ENCODE assay signal across 13 cellular contexts in genomic region chr3:155608237-155608636, GRCh38.
DNase-seq lines count a peak whose midpoint lies in the region; ATAC-seq, FAIRE-seq and TF ChIP-seq lines count a peak whose summit lies in the region.
"Had no signal": no experiment of that assay in that cellular context is flagged by ENCODE, and none has a peak within 500 bp of the region (broad histone marks: within the 10 kb centered on the region; RNA-seq: fewer than 3 reads in every experiment).

No MANE protein-coding gene starts in this region.

- H3K4me2 ChIP-seq in HepG2 (ENCODE audit: low read depth, low read length) (peak overlapping the region; percentile 15; the same call in 1 of the 2 replicates), neural progenitor cell (no peak overlapping the region), neuronal stem cell (ENCODE audit: insufficient read depth, low read length, poor library complexity, severe bottlenecking) (no peak overlapping the region)

- peak overlapping the region; percentile 96 for H2AFZ ChIP-seq in HepG2 (ENCODE audit: low read length)
- no peak overlapping the region for H2AFZ ChIP-seq in neural progenitor cell (replicated peaks)
- no peak overlapping the region for H2AFZ ChIP-seq in neuronal stem cell (ENCODE audit: low read length)

- no peaks in the 10 kb centered on the region for H3K27me3 Mint-ChIP-seq in neural progenitor cell (ENCODE audit: insufficient read depth, low read depth)

- no peak overlapping the region for H4K8ac ChIP-seq in neuronal stem cell (ENCODE audit: low read depth, low read length)

- H3F3A ChIP-seq in neural progenitor cell (ENCODE audit: low read depth): no peaks in the 10 kb centered on the region

- TF ChIP-seq EP300 in HepG2 (IDR thresholded peaks at IDR 0.05; ENCODE audit: low read depth in 2 of 2, low read length in 2 of 2) (no peak), HepG2 (CRISPR knock-in tag; IDR thresholded peaks at IDR 0.05; ENCODE audit: borderline replicate concordance) (no peak)

- in situ Hi-C loops in HepG2 (cut with HindIII; ENCODE audit: extremely low pct_ligation_motif_present, low pct_unique_long_range_greater_than_20kb): no loop called here

- H3K23ac ChIP-seq in neuronal stem cell (ENCODE audit: low read depth, low read length, poor library complexity): no peak overlapping the region

- no peak overlapping the region for H3K4me3 ChIP-seq in HepG2 (replicated peaks in 1 of 3; ENCODE audit: insufficient read depth in 1 of 3, low read depth in 2 of 3, low read length in 3 of 3)
- H3K4me3 ChIP-seq in right lobe of liver: no peak overlapping the region
- H3K4me3 ChIP-seq in iPS-20b (ENCODE audit: low read length): no peak overlapping the region
- H3K4me3 ChIP-seq in neural progenitor cell: no peak overlapping the region
- no peak overlapping the region for H3K4me3 ChIP-seq in neuronal stem cell (ENCODE audit: low read length in 2 of 2)

- CTCF ChIA-PET in HepG2 (lab: Yijun Ruan, JAX; ENCODE audit: low intra/inter-chr PET ratio, low total read pairs): no interaction called here

- FAIRE-seq in HepG2 (lab: Jason Lieb, UNC): no peak
- FAIRE-seq: D721Med had no signal

- H3K27ac ChIP-seq in HepG2 (ENCODE audit: extremely low read length, insufficient read depth, low read length) (peak overlapping the region; percentile 53), right lobe of liver (no peak overlapping the region), iPS-20b (ENCODE audit: low read length) (no peak overlapping the region), neural progenitor cell (no peak overlapping the region), neuronal stem cell (replicated peaks; ENCODE audit: low read length) (no peak overlapping the region)
- H3K27ac ChIP-seq: 22Rv1 had no signal

- H2BK5ac ChIP-seq in neuronal stem cell (ENCODE audit: low read length): no peak overlapping the region

- no peaks in the 10 kb centered on the region for H3K79me2 ChIP-seq in HepG2 (ENCODE audit: insufficient read depth, low read length)
- H3K79me2 ChIP-seq in neural progenitor cell (ENCODE audit: low read depth): peaks cover 39% of the 10 kb centered on the region

- H3K27ac Mint-ChIP-seq in neural progenitor cell: peak overlapping the region; percentile 57
- H3K27ac Mint-ChIP-seq: CD14-positive monocyte; CD8-positive, alpha-beta T cell had no signal

- TF ChIP-seq CTCF in HepG2 (CRISPR knock-in tag; IDR thresholded peaks at IDR 0.05) (no peak), right lobe of liver (IDR thresholded peaks at IDR 0.05) (no peak), neural progenitor cell (IDR thresholded peaks at IDR 0.05) (no peak)

- ATAC-seq in HepG2 (peak; percentile 36), right lobe of liver (no peak)
- ATAC-seq: CD8-positive, alpha-beta T cell had no signal

- H3K36me3 Mint-ChIP-seq in neural progenitor cell: peaks cover 32% of the 10 kb centered on the region
- H3K36me3 Mint-ChIP-seq: CD14-positive monocyte; CD8-positive, alpha-beta T cell had no signal

- H4K20me1 ChIP-seq in HepG2 (ENCODE audit: insufficient read depth, low read length): no peaks in the 10 kb centered on the region
- no peaks in the 10 kb centered on the region for H4K20me1 ChIP-seq in neural progenitor cell (ENCODE audit: low read depth)

- H3K14ac ChIP-seq in neuronal stem cell (ENCODE audit: low read length): no peak overlapping the region

- TF ChIP-seq RAD21 in HepG2 (CRISPR knock-in tag; IDR thresholded peaks at IDR 0.05): no peak

- TF ChIP-seq POLR2A in HepG2 (IDR thresholded peaks at IDR 0.05; ENCODE audit: insufficient read depth in 1 of 2, low read depth in 2 of 2, low read length in 2 of 2) (no peak), right lobe of liver (IDR thresholded peaks at IDR 0.05) (no peak)

- no peak overlapping the region for H2BK12ac ChIP-seq in neuronal stem cell (ENCODE audit: low read length)

- no peak overlapping the region for H3K4me3 Mint-ChIP-seq in neural progenitor cell
- H3K4me3 Mint-ChIP-seq: CD14-positive monocyte; CD8-positive, alpha-beta T cell had no signal

- H3K4ac ChIP-seq in neuronal stem cell (ENCODE audit: low read length): no peak overlapping the region

- H2BK120ac ChIP-seq in neuronal stem cell (ENCODE audit: low read depth, low read length): no peak overlapping the region

- no peak overlapping the region for H2AK5ac ChIP-seq in neuronal stem cell (ENCODE audit: low read depth, low read length)

- 62% methylated on average over 3 of the region's 4 CpGs for WGBS in HepG2 (ENCODE audit: low lambda C conversion rate)
- WGBS in right lobe of liver (ENCODE audit: insufficient coverage, low coverage, low lambda C conversion rate, missing lambda C conversion rate): no CpG with 5 or more reads among the region's 4 CpGs
- WGBS in neuronal stem cell (ENCODE audit: extremely low coverage in 2 of 2, insufficient read length in 2 of 2, insufficient replicate concordance in 1 of 2), 2 donors: no CpG with 5 or more reads among the region's 4 CpGs

- H3K9me3 Mint-ChIP-seq in neural progenitor cell: peaks cover 42% of the 10 kb centered on the region

- no peak overlapping the region for H4K91ac ChIP-seq in neuronal stem cell (ENCODE audit: low read depth, low read length, poor library complexity)

- peaks cover 34% of the 10 kb centered on the region for H3K4me1 Mint-ChIP-seq in neural progenitor cell
- H3K4me1 Mint-ChIP-seq: CD14-positive monocyte had no signal

- H3K27me3 ChIP-seq in HepG2 (ENCODE audit: control insufficient read depth in 1 of 2, insufficient read depth in 2 of 2, low read length in 2 of 2) (no peaks in the 10 kb centered on the region), right lobe of liver (no peaks in the 10 kb centered on the region), iPS-20b (ENCODE audit: insufficient read depth, low read length) (no peaks in the 10 kb centered on the region), neural progenitor cell (no peaks in the 10 kb centered on the region), neuronal stem cell (ENCODE audit: control insufficient read depth in 3 of 3, insufficient read depth in 3 of 3, low read depth in 1 of 3, low read length in 3 of 3) (no peaks in the 10 kb centered on the region)

- POLR2A ChIA-PET in HepG2 (lab: Yijun Ruan, JAX): no interaction called here

- DNase-seq in HepG2 (ENCODE audit: low spot score) (no peak), right lobe of liver (no peak), neural progenitor cell (ENCODE audit: low spot score) (no peak), T-helper 9 cell (no peak), neuronal stem cell (ENCODE audit: low spot score) (no peak), activated gamma-delta T cell treated with Interleukin-2 at 50 U/mL for 16 hours (no peak)
- DNase-seq: CD8-positive, alpha-beta T cell; COR-L47; H7 had no signal

- BruUV-seq in HepG2 (replicated peaks; lab: Mats Ljungman, UMichigan): no TSS peak

- H3K9ac ChIP-seq in HepG2 (ENCODE audit: insufficient read depth, low read depth, low read length) (no peak overlapping the region), iPS-20b (ENCODE audit: low read depth, low read length) (peak overlapping the region; percentile 16; the same call in 1 of the 2 replicates), neural progenitor cell (no peak overlapping the region), neuronal stem cell (ENCODE audit: low read depth, low read length, poor library complexity) (no peak overlapping the region)

- no peak overlapping the region for H3K18ac ChIP-seq in neuronal stem cell (ENCODE audit: low read length)

- H3K36me3 ChIP-seq in HepG2 (replicated peaks in 1 of 2; ENCODE audit: control insufficient read depth in 1 of 2, insufficient read depth in 2 of 2, low read length in 2 of 2) (no peaks in the 10 kb centered on the region), right lobe of liver (no peaks in the 10 kb centered on the region), iPS-20b (ENCODE audit: insufficient read depth, low read depth, low read length) (no peaks in the 10 kb centered on the region), neural progenitor cell (no peaks in the 10 kb centered on the region), neuronal stem cell (replicated peaks in 1 of 2; ENCODE audit: control insufficient read depth in 2 of 2, insufficient read depth in 2 of 2, low read length in 2 of 2) (peaks cover 0 to 12% of the 10 kb centered on the region in 2 donors)

- H2BK15ac ChIP-seq in neuronal stem cell (ENCODE audit: low read length): no peak overlapping the region

- H3K9me3 ChIP-seq in HepG2 (ENCODE audit: low read length) (no peaks in the 10 kb centered on the region; the same call in 1 of the 2 replicates), right lobe of liver (no peaks in the 10 kb centered on the region), iPS-20b (ENCODE audit: insufficient read depth, low read depth, low read length) (no peaks in the 10 kb centered on the region), neural progenitor cell (ENCODE audit: low read depth) (no peaks in the 10 kb centered on the region), neuronal stem cell (replicated peaks in 1 of 2; ENCODE audit: control insufficient read depth in 2 of 2, insufficient read depth in 1 of 2, low read depth in 1 of 2, low read length in 2 of 2) (peaks cover 0 to 48% of the 10 kb centered on the region in 2 donors)

- intact Hi-C loops in HepG2 (cut with micrococcal nuclease; ENCODE audit: unreplicated experiment) (no loop called here), right lobe of liver (cut with DNase I) (no loop called here)

- no peaks in the 10 kb centered on the region for H3K79me1 ChIP-seq in neuronal stem cell (ENCODE audit: low read depth, low read length)

- H3K4me1 ChIP-seq in HepG2 (ENCODE audit: insufficient read depth, low read length) (peaks cover 66% of the 10 kb centered on the region), right lobe of liver (peaks cover 0 to 11% (median 3%) of the 10 kb centered on the region in 4 donors), iPS-20b (ENCODE audit: insufficient read depth, low read length) (peaks cover 9% of the 10 kb centered on the region; the same call in 1 of the 2 replicates), neural progenitor cell (peaks cover 15% of the 10 kb centered on the region), neuronal stem cell (ENCODE audit: control insufficient read depth in 2 of 2, insufficient read depth in 1 of 2, low read depth in 1 of 2, low read length in 2 of 2) (peaks cover 11 to 23% of the 10 kb centered on the region in 2 donors)
